Comparison of ENCODE assay signal across 6 cellular contexts in genomic region chr9:135617538-135617900, GRCh38. TPM values are rescaled to one million over a fixed set of nuclear protein-coding genes. Genes with fewer than 3 reads are reported as not detected.
"Had no signal": no experiment of that assay in that cellular context is flagged by ENCODE, and none has a peak within 500 bp of the region (broad histone marks: within the 10 kb centered on the region; RNA-seq: fewer than 3 reads in every experiment).

No MANE protein-coding gene starts in this region.

- H3K4me3 Mint-ChIP-seq: H9 had no signal

- ATAC-seq: K562 had no signal

- H3K4me3 ChIP-seq: GM23248, K562 had no signal

- H3K9me3 Mint-ChIP-seq: H9 had no signal

- H3K9ac ChIP-seq: GM23248 had no signal

- H2AFZ ChIP-seq: GM23248 had no signal

- H3K27ac ChIP-seq: GM23248 had no signal

- DNase-seq: GM23248, GOT3, H9, HCEC 1CT, IMR-90 had no signal

- H3K27ac Mint-ChIP-seq: H9 had no signal

RNA-seq across cellular contexts. Expression of gene GLT6D1, which starts 21.8 kb away (rescaled TPM):
- polyA plus RNA-seq: GM23248, IMR-90, K562 had no signal

RNA-seq across cellular contexts. Expression of gene LCN9, which starts 45.6 kb away (rescaled TPM):
- polyA plus RNA-seq: GM23248, IMR-90, K562 had no signal

RNA-seq across cellular contexts. Expression of gene PAEP, which starts 56.0 kb away (rescaled TPM):
- polyA plus RNA-seq: GM23248, IMR-90 had no signal
